ENCODE assay signal across 10 cellular contexts in the genomic region with DNA sequence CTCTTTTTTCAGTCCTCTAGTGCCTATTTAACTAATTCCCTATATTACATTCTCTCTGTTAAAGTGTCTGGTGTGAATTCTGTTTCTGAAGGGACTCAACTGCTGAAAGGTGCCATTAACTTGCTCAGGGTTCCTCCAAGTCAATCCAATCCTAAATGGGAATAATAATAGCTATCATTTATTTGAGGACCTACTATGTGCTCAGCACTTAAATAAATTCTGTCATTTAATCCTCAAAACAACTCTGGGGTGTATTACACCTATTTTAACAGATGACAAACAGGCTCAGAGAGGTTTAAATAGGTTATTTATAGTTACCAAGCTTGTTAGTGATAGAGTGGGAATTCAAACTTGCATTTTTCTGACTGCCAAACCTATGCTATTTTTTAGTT.
"Had no signal": no experiment of that assay in that cellular context is flagged by ENCODE, and none has a peak within 500 bp of the region (broad histone marks: within the 10 kb centered on the region; RNA-seq: fewer than 3 reads in every experiment).

No MANE protein-coding gene starts in this region.

- DNase-seq: GM23248, GOT3, H7, H9, HCEC 1CT, HFFc6 had no signal

- FAIRE-seq: H1, H54 had no signal

- H3K27ac ChIP-seq: GM23248 had no signal

- ATAC-seq: HCT116 had no signal

- H3K36me3 ChIP-seq: HAP-1 had no signal

- H3K9ac ChIP-seq: GM23248 had no signal

- H3K9me3 Mint-ChIP-seq: H9, HFFc6 had no signal

- H3K9me3 ChIP-seq: HAP-1 had no signal

- H2AFZ ChIP-seq: GM23248 had no signal

- H3K27ac Mint-ChIP-seq: H9, HFFc6 had no signal

- H3K4me3 Mint-ChIP-seq: H9, HFFc6 had no signal

- H3K4me3 ChIP-seq: GM23248, HAP-1 had no signal

- H3K4me1 ChIP-seq: HAP-1 had no signal
